ENCODE assay signal across 8 cellular contexts in genomic region chr10:102919992-102920736, GRCh38. TPM values are rescaled to one million over a fixed set of nuclear protein-coding genes. Genes with fewer than 3 reads are reported as not detected.
DNase-seq lines count a peak whose midpoint lies in the region; ATAC-seq and TF ChIP-seq lines count a peak whose summit lies in the region.

No MANE protein-coding gene starts in this region.

- H3K4me1 ChIP-seq in right lobe of liver (peaks cover 0 to 36% (median 5%) of the 10 kb centered on the region in 4 donors), upper lobe of left lung (peaks cover 26 to 46% (median 40%) of the 10 kb centered on the region in 4 donors)

- H3K9me3 ChIP-seq in right lobe of liver: no peaks in the 10 kb centered on the region
- H3K9me3 ChIP-seq in upper lobe of left lung: no peaks in the 10 kb centered on the region

- H3K27ac Mint-ChIP-seq in activated naive CD4-positive, alpha-beta T cell treated with anti-CD3 and anti-CD28 coated beads, Interleukin-2, amount 50 U/mL, for 24 hours: no peak overlapping the region

- H3K9me3 Mint-ChIP-seq in activated naive CD4-positive, alpha-beta T cell treated with anti-CD3 and anti-CD28 coated beads, Interleukin-2, amount 50 U/mL, for 24 hours: no peaks in the 10 kb centered on the region

- H3K4me3 ChIP-seq in astrocyte of the spinal cord (ENCODE audit: low read depth, low read length) (peak overlapping the region; percentile 87), right lobe of liver (peak overlapping the region; percentile 88 to 95 (median 90)), upper lobe of left lung (peak overlapping the region in 3 of 4 donors; percentile 80 to 99 (median 97))

- TF ChIP-seq POLR2A in right lobe of liver (IDR thresholded peaks at IDR 0.05): no peak
- TF ChIP-seq POLR2A in upper lobe of left lung (IDR thresholded peaks at IDR 0.05): no peak

- H3K27me3 ChIP-seq in right lobe of liver (no peaks in the 10 kb centered on the region), upper lobe of left lung (no peaks in the 10 kb centered on the region)

- H3K27me3 Mint-ChIP-seq in activated naive CD4-positive, alpha-beta T cell treated with anti-CD3 and anti-CD28 coated beads, Interleukin-2, amount 50 U/mL, for 24 hours: peaks cover 3% of the 10 kb centered on the region

- H3K4me1 Mint-ChIP-seq in activated naive CD4-positive, alpha-beta T cell treated with anti-CD3 and anti-CD28 coated beads, Interleukin-2, amount 50 U/mL, for 24 hours: peaks cover 59% of the 10 kb centered on the region

- in situ Hi-C loops in astrocyte of the spinal cord (cut with HindIII; ENCODE audit: low sequenced_read_pairs): no loop called here

- intact Hi-C loops in right lobe of liver (cut with DNase I): loop anchor here (5.0 to 10.0 kb wide), 2 partner anchors 147 to 325 kb away; partner anchors contain the start of gene RPEL1 (in 1 of the 2)

- no peak for DNase-seq in activated naive CD4-positive, alpha-beta T cell (lab: John Stamatoyannopoulos, UW)
- DNase-seq in astrocyte of the spinal cord (ENCODE audit: low read depth, low spot score) (no peak), right lobe of liver (no peak), upper lobe of left lung (no peak), cortex of kidney (lab: John Stamatoyannopoulos, UW) (no peak)

- peaks cover 1% of the 10 kb centered on the region for H3K36me3 Mint-ChIP-seq in activated naive CD4-positive, alpha-beta T cell treated with anti-CD3 and anti-CD28 coated beads, Interleukin-2, amount 50 U/mL, for 24 hours

- no peak for TF ChIP-seq EP300 in upper lobe of left lung (IDR thresholded peaks at IDR 0.05)

- H3K27ac ChIP-seq in right lobe of liver: no peak overlapping the region
- no peak overlapping the region for H3K27ac ChIP-seq in upper lobe of left lung

- 30% methylated on average over 9 of the region's 9 CpGs for WGBS in right lobe of liver (ENCODE audit: insufficient coverage, low coverage, low lambda C conversion rate, missing lambda C conversion rate)
- 57 to 62% methylated on average over 9 of the region's 9 CpGs for WGBS in upper lobe of left lung, 2 donors

- H3K36me3 ChIP-seq in right lobe of liver (no peaks in the 10 kb centered on the region), upper lobe of left lung (no peaks in the 10 kb centered on the region)

- TF ChIP-seq CTCF in astrocyte of the spinal cord (IDR thresholded peaks at IDR 0.05; ENCODE audit: low read depth, low read length) (no peak), right lobe of liver (IDR thresholded peaks at IDR 0.05) (no peak), upper lobe of left lung (IDR thresholded peaks at IDR 0.05) (no peak)

- ATAC-seq in right lobe of liver: no peak
- ATAC-seq in upper lobe of left lung (ENCODE audit: low FRiP score in 2 of 2): no peak
- no peak for ATAC-seq in HG02884 (IDR thresholded peaks at IDR 0.05; ENCODE audit: unreplicated experiment)
- ATAC-seq in HG03469 (IDR thresholded peaks at IDR 0.05; ENCODE audit: unreplicated experiment): no peak

- peak overlapping the region; percentile 95 for H3K4me3 Mint-ChIP-seq in activated naive CD4-positive, alpha-beta T cell treated with anti-CD3 and anti-CD28 coated beads, Interleukin-2, amount 50 U/mL, for 24 hours

RNA-seq across cellular contexts. Expression of gene CNNM2, which starts 2.1 kb away (rescaled TPM):
- total RNA-seq in right lobe of liver (1 to 10 TPM; 5.2 to 7.6 (median 6.5) TPM), upper lobe of left lung (10 to 100 TPM in 4 of 6 donors, 1 to 10 TPM in 2; 6.4 to 33.5 (median 11.7) TPM)

RNA-seq across cellular contexts. Expression of gene AS3MT, which starts 50.9 kb away (rescaled TPM):
- 10 to 100 TPM in 4 of 6 experiments, 1 to 10 TPM in 2; 5.3 to 23.2 (median 14.4) TPM for total RNA-seq in right lobe of liver
- 1 to 10 TPM; 1.7 to 4.9 (median 2.3) TPM for total RNA-seq in upper lobe of left lung
